ENCODE assay signal across 1 cellular context in the genomic region with DNA sequence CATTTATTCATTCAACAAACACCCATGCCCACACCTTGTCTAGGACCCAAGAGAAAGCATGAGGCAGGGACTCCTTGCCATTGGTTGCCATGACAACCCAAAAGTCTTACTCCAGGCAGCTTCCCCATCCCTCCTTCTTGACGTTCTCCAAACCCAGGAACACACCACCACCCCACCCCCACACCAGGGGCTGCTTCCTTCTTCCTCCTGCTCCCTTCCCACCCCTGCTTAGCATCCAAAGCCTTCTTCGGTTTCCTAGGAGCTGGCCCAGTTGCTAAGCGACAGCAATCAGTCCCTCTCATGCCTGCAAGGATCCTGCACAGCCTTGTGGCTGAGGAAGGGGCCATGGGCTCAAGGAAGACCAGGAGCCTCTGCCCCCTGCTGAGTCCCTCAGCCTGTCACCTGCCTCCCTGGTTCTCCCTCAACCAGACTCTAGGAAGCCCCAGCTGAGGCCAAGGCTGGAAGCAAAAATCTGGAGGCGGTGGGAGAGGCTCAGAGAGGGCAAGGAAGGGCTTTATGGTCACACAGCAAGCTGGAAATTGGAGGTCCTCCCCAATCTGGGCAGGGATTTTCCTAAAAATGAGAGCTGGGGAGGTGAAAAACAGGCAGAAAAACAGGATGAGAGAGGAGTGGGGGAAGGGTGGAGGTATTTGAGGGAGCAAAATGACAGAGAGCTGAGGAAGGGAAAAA.
TF ChIP-seq lines count a peak whose summit lies in the region.

No MANE protein-coding gene starts in this region.

TF ChIP-seq in GM23338, 12 proteins besides CTCF, POLR2A, EP300 and RAD21:
- TF ChIP-seq, protein P1, sequence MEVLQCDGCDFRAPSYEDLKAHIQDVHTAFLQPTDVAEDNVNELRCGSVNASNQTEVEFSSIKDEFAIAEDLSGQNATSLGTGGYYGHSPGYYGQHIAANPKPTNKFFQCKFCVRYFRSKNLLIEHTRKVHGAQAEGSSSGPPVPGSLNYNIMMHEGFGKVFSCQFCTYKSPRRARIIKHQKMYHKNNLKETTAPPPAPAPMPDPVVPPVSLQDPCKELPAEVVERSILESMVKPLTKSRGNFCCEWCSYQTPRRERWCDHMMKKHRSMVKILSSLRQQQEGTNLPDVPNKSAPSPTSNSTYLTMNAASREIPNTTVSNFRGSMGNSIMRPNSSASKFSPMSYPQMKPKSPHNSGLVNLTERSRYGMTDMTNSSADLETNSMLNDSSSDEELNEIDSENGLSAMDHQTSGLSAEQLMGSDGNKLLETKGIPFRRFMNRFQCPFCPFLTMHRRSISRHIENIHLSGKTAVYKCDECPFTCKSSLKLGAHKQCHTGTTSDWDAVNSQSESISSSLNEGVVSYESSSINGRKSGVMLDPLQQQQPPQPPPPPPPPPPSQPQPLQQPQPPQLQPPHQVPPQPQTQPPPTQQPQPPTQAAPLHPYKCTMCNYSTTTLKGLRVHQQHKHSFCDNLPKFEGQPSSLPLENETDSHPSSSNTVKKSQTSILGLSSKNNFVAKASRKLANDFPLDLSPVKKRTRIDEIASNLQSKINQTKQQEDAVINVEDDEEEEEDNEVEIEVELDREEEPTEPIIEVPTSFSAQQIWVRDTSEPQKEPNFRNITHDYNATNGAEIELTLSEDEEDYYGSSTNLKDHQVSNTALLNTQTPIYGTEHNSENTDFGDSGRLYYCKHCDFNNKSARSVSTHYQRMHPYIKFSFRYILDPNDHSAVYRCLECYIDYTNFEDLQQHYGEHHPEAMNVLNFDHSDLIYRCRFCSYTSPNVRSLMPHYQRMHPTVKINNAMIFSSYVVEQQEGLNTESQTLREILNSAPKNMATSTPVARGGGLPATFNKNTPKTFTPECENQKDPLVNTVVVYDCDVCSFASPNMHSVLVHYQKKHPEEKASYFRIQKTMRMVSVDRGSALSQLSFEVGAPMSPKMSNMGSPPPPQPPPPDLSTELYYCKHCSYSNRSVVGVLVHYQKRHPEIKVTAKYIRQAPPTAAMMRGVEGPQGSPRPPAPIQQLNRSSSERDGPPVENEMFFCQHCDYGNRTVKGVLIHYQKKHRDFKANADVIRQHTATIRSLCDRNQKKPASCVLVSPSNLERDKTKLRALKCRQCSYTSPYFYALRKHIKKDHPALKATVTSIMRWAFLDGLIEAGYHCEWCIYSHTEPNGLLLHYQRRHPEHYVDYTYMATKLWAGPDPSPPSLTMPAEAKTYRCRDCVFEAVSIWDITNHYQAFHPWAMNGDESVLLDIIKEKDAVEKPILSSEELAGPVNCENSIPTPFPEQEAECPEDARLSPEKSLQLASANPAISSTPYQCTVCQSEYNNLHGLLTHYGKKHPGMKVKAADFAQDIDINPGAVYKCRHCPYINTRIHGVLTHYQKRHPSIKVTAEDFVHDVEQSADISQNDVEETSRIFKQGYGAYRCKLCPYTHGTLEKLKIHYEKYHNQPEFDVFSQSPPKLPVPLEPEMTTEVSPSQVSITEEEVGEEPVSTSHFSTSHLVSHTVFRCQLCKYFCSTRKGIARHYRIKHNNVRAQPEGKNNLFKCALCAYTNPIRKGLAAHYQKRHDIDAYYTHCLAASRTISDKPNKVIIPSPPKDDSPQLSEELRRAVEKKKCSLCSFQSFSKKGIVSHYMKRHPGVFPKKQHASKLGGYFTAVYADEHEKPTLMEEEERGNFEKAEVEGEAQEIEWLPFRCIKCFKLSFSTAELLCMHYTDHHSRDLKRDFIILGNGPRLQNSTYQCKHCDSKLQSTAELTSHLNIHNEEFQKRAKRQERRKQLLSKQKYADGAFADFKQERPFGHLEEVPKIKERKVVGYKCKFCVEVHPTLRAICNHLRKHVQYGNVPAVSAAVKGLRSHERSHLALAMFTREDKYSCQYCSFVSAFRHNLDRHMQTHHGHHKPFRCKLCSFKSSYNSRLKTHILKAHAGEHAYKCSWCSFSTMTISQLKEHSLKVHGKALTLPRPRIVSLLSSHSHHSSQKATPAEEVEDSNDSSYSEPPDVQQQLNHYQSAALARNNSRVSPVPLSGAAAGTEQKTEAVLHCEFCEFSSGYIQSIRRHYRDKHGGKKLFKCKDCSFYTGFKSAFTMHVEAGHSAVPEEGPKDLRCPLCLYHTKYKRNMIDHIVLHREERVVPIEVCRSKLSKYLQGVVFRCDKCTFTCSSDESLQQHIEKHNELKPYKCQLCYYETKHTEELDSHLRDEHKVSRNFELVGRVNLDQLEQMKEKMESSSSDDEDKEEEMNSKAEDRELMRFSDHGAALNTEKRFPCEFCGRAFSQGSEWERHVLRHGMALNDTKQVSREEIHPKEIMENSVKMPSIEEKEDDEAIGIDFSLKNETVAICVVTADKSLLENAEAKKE (CRISPR knock-in tag; IDR thresholded peaks at IDR 0.05), result no peak
- no peak for TF ChIP-seq ZNF114 (CRISPR knock-in tag; IDR thresholded peaks at IDR 0.05)
- no peak for TF ChIP-seq EZH2 (IDR thresholded peaks at IDR 0.05; ENCODE audit: low read depth, unreplicated experiment)
- TF ChIP-seq, protein P2, sequence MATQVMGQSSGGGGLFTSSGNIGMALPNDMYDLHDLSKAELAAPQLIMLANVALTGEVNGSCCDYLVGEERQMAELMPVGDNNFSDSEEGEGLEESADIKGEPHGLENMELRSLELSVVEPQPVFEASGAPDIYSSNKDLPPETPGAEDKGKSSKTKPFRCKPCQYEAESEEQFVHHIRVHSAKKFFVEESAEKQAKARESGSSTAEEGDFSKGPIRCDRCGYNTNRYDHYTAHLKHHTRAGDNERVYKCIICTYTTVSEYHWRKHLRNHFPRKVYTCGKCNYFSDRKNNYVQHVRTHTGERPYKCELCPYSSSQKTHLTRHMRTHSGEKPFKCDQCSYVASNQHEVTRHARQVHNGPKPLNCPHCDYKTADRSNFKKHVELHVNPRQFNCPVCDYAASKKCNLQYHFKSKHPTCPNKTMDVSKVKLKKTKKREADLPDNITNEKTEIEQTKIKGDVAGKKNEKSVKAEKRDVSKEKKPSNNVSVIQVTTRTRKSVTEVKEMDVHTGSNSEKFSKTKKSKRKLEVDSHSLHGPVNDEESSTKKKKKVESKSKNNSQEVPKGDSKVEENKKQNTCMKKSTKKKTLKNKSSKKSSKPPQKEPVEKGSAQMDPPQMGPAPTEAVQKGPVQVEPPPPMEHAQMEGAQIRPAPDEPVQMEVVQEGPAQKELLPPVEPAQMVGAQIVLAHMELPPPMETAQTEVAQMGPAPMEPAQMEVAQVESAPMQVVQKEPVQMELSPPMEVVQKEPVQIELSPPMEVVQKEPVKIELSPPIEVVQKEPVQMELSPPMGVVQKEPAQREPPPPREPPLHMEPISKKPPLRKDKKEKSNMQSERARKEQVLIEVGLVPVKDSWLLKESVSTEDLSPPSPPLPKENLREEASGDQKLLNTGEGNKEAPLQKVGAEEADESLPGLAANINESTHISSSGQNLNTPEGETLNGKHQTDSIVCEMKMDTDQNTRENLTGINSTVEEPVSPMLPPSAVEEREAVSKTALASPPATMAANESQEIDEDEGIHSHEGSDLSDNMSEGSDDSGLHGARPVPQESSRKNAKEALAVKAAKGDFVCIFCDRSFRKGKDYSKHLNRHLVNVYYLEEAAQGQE (IDR thresholded peaks at IDR 0.05; ENCODE audit: unreplicated experiment), result no peak
- TF ChIP-seq JUNB (IDR thresholded peaks at IDR 0.05; ENCODE audit: unreplicated experiment), result no peak
- no peak for TF ChIP-seq POLR2AphosphoS5 (IDR thresholded peaks at IDR 0.05; ENCODE audit: low read depth)
- no peak for TF ChIP-seq ZNF331 (CRISPR knock-in tag; IDR thresholded peaks at IDR 0.05; ENCODE audit: low read depth)
- TF ChIP-seq NANOG (IDR thresholded peaks at IDR 0.05; ENCODE audit: borderline replicate concordance), result no peak
- TF ChIP-seq, protein P3, sequence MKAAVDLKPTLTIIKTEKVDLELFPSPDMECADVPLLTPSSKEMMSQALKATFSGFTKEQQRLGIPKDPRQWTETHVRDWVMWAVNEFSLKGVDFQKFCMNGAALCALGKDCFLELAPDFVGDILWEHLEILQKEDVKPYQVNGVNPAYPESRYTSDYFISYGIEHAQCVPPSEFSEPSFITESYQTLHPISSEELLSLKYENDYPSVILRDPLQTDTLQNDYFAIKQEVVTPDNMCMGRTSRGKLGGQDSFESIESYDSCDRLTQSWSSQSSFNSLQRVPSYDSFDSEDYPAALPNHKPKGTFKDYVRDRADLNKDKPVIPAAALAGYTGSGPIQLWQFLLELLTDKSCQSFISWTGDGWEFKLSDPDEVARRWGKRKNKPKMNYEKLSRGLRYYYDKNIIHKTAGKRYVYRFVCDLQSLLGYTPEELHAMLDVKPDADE (IDR thresholded peaks at IDR 0.05), result no peak
- TF ChIP-seq CREB1 (CRISPR knock-in tag; IDR thresholded peaks at IDR 0.05; ENCODE audit: low read depth), result no peak
- no peak for TF ChIP-seq STAT1 (IDR thresholded peaks at IDR 0.05; ENCODE audit: unreplicated experiment)
- no peak for TF ChIP-seq EZH2phosphoT487 (IDR thresholded peaks at IDR 0.05; ENCODE audit: unreplicated experiment)
TF ChIP-seq in GM23338: peak in this region for 0.
